In genomic region chr3:63862804-63863149, GRCh38 we compare ENCODE assay signal across 9 cellular contexts. TPM values are rescaled to one million over a fixed set of nuclear protein-coding genes. Genes with fewer than 3 reads are reported as not detected.
A peak's percentile ranks its signal among the peaks of the same experiment; 100 is the strongest.
DNase-seq lines count a peak whose midpoint lies in the region; ATAC-seq, FAIRE-seq and TF ChIP-seq lines count a peak whose summit lies in the region.
"Had no signal": no experiment of that assay in that cellular context is flagged by ENCODE, and none has a peak within 500 bp of the region (broad histone marks: within the 10 kb centered on the region; RNA-seq: fewer than 3 reads in every experiment).

No MANE protein-coding gene starts in this region.

- peak overlapping the region; percentile 91 for H3K27ac Mint-ChIP-seq in activated CD8-positive, alpha-beta memory T cell treated with anti-CD3 and anti-CD28 coated beads, Interleukin-2, amount 10 ng/mL, durations not matched to agents 7 days and 5 days

- H3K36me3 Mint-ChIP-seq in activated CD8-positive, alpha-beta memory T cell treated with anti-CD3 and anti-CD28 coated beads, Interleukin-2, amount 10 ng/mL, durations not matched to agents 7 days and 5 days = peaks cover 24% of the 10 kb centered on the region

- 11 to 14% methylated on average over 5 of the region's 5 CpGs for WGBS in pancreas, 2 donors

- FAIRE-seq in pancreas (lab: Jason Lieb, UNC) = no peak
- FAIRE-seq: colon had no signal

- no peak for DNase-seq in activated CD8-positive, alpha-beta memory T cell treated with anti-CD3 and anti-CD28 coated beads, Interleukin-2, amount 10 ng/mL, durations not matched to agents 7 days and 5 days
- no peak for DNase-seq in activated CD8-positive, alpha-beta memory T cell treated with anti-CD3 and anti-CD28 coated beads, Interleukin-2, amount 50 U/mL, for 48 hours
- DNase-seq in NT2/D1 (ENCODE audit: low read depth, low spot score) (no peak), epithelial cell of prostate (ENCODE audit: low read depth, low spot score) (no peak), pancreas (no peak), NCI-H82 treated with DMSO at 0.1 percent for 48 hours (lab: John Stamatoyannopoulos, UW; ENCODE audit: unreplicated experiment) (no peak), HT-29 (ENCODE audit: low spot score) (no peak), ecto neural progenitor cell (ENCODE audit: low spot score) (no peak)

- TF ChIP-seq CTCF in pancreas (IDR thresholded peaks at IDR 0.05) = no peak

- no peaks in the 10 kb centered on the region for H3K27me3 ChIP-seq in NT2/D1 (ENCODE audit: insufficient read depth, insufficient read length)
- H3K27me3 ChIP-seq in pancreas = no peaks in the 10 kb centered on the region

- CTCF ChIA-PET in activated CD8-positive, alpha-beta memory T cell treated with anti-CD3 and anti-CD28 coated beads, Interleukin-2, amount 10 ng/mL, durations not matched to agents 7 days and 5 days (lab: Charles Lee) = interaction anchor here (1.3 kb wide), 1 partner anchor 14 kb away, joined by 3 read pairs; no protein-coding TSS in a partner anchor

- peaks cover 45% of the 10 kb centered on the region for H3K4me1 Mint-ChIP-seq in activated CD8-positive, alpha-beta memory T cell treated with anti-CD3 and anti-CD28 coated beads, Interleukin-2, amount 10 ng/mL, durations not matched to agents 7 days and 5 days

- H3K9me3 ChIP-seq in NT2/D1 (ENCODE audit: insufficient read depth, low read length) = no peaks in the 10 kb centered on the region
- no peaks in the 10 kb centered on the region for H3K9me3 ChIP-seq in pancreas

- H3K36me3 ChIP-seq in NT2/D1 (ENCODE audit: insufficient read depth, insufficient read length, low read length) = peaks cover 14% of the 10 kb centered on the region
- H3K36me3 ChIP-seq in pancreas = no peaks in the 10 kb centered on the region

- no peaks in the 10 kb centered on the region for H3K9me3 Mint-ChIP-seq in activated CD8-positive, alpha-beta memory T cell treated with anti-CD3 and anti-CD28 coated beads, Interleukin-2, amount 10 ng/mL, durations not matched to agents 7 days and 5 days (ENCODE audit: low read depth)

- H3K4me3 ChIP-seq in NT2/D1 (ENCODE audit: insufficient read length, low read depth) (peak overlapping the region; percentile 88), pancreas (peak overlapping the region; percentile 88 to 95 (median 94))

- peaks cover 3% of the 10 kb centered on the region for H3K4me1 ChIP-seq in NT2/D1 (ENCODE audit: insufficient read depth, insufficient read length)
- H3K4me1 ChIP-seq in pancreas = peaks cover 16 to 24% (median 21%) of the 10 kb centered on the region in 3 donors

- intact Hi-C loops in pancreas (cut with DNase I) = no loop called here

- H3K27ac ChIP-seq in epithelial cell of prostate = peak overlapping the region; percentile 67
- H3K27ac ChIP-seq in pancreas = peak overlapping the region; percentile 51 to 93 (median 87)

- H3K9ac ChIP-seq in NT2/D1 (ENCODE audit: insufficient read length, low read depth) = peak overlapping the region; percentile 91

- no peak for ATAC-seq in activated CD8-positive, alpha-beta memory T cell treated with anti-CD3 and anti-CD28 coated beads, Interleukin-2, amount 10 ng/mL, durations not matched to agents 7 days and 5 days
- ATAC-seq in pancreas = peak in 3 of 4 donors; percentile 2 to 36 (median 12)

- H3K27me3 Mint-ChIP-seq in activated CD8-positive, alpha-beta memory T cell treated with anti-CD3 and anti-CD28 coated beads, Interleukin-2, amount 10 ng/mL, durations not matched to agents 7 days and 5 days = no peaks in the 10 kb centered on the region

- H3K4me3 Mint-ChIP-seq in activated CD8-positive, alpha-beta memory T cell treated with anti-CD3 and anti-CD28 coated beads, Interleukin-2, amount 10 ng/mL, durations not matched to agents 7 days and 5 days = peak overlapping the region; percentile 78

RNA-seq across cellular contexts. Expression of gene THOC7, which starts 0.8 kb away (rescaled TPM):
- 10 to 100 TPM; 77.7 to 78.1 TPM for total RNA-seq in activated CD8-positive, alpha-beta memory T cell treated with anti-CD3 and anti-CD28 coated beads, Interleukin-2, amount 10 ng/mL, durations not matched to agents 7 days and 5 days
- 10 to 100 TPM; 33.6 to 44.0 (median 39.5) TPM for total RNA-seq in pancreas
- 10 to 100 TPM; 47.6 to 86.7 TPM for polyA plus RNA-seq in pancreas
- 25.6 and 26.1 TPM in 2 replicates for total RNA-seq in HT-29 (2014; rRNA removed; shearing (Covaris generic))

RNA-seq across cellular contexts. Expression of gene ATXN7, which starts 0.9 kb away (rescaled TPM):
- total RNA-seq in activated CD8-positive, alpha-beta memory T cell treated with anti-CD3 and anti-CD28 coated beads, Interleukin-2, amount 10 ng/mL, durations not matched to agents 7 days and 5 days = 10 to 100 TPM; 41.9 to 56.5 TPM
- total RNA-seq in pancreas = 10 to 100 TPM; 22.8 to 40.4 (median 28.3) TPM
- polyA plus RNA-seq in pancreas = 10 to 100 TPM in 1 of 2 donors, 1 to 10 TPM in 1; 7.3 to 15.8 TPM
- 3.0 and 6.3 TPM in 2 replicates for total RNA-seq in HT-29 (2014; rRNA removed; shearing (Covaris generic))

RNA-seq across cellular contexts. Expression of gene C3orf49, which starts 43.7 kb away (rescaled TPM):
- total RNA-seq in activated CD8-positive, alpha-beta memory T cell treated with anti-CD3 and anti-CD28 coated beads, Interleukin-2, amount 10 ng/mL, durations not matched to agents 7 days and 5 days = not detected
- total RNA-seq in pancreas = not detected
- polyA plus RNA-seq in pancreas = not detected
- total RNA-seq in HT-29 (2014; rRNA removed; shearing (Covaris generic)) = not detected in 2 replicates

RNA-seq across cellular contexts. Expression of gene SCAANT1, which starts 49.4 kb away (rescaled TPM):
- total RNA-seq in activated CD8-positive, alpha-beta memory T cell treated with anti-CD3 and anti-CD28 coated beads, Interleukin-2, amount 10 ng/mL, durations not matched to agents 7 days and 5 days = 1 to 10 TPM in 1 of 2 experiments, not detected in 1; 1.3 TPM
- total RNA-seq in pancreas = not detected
- not detected for polyA plus RNA-seq in pancreas
- not detected in 2 replicates for total RNA-seq in HT-29 (2014; rRNA removed; shearing (Covaris generic))
